In genomic region chr20:21555470-21556120, GRCh38 we compare ENCODE assay signal across 23 cellular contexts. TPM values are rescaled to one million over a fixed set of nuclear protein-coding genes. Genes with fewer than 3 reads are reported as not detected.
DNase-seq lines count a peak whose midpoint lies in the region; ATAC-seq and TF ChIP-seq lines count a peak whose summit lies in the region.
"Had no signal": no experiment of that assay in that cellular context is flagged by ENCODE, and none has a peak within 500 bp of the region (broad histone marks: within the 10 kb centered on the region; RNA-seq: fewer than 3 reads in every experiment).

No MANE protein-coding gene starts in this region.

- no peaks in the 10 kb centered on the region for H3K9me3 Mint-ChIP-seq in activated CD8-positive, alpha-beta memory T cell treated with anti-CD3 and anti-CD28 coated beads, Interleukin-2, amount 10 ng/mL, durations not matched to agents 7 days and 5 days (ENCODE audit: low read depth)
- no peaks in the 10 kb centered on the region; the same call in 2 of the 3 replicates for H3K9me3 Mint-ChIP-seq in GM23338
- H3K9me3 Mint-ChIP-seq in naive thymus-derived CD8-positive, alpha-beta T cell, result peaks cover 0 to 3% (median 0%) of the 10 kb centered on the region in 9 donors
- H3K9me3 Mint-ChIP-seq: CD8-positive, alpha-beta T cell; H9 had no signal

- no peaks in the 10 kb centered on the region for H3K9me3 ChIP-seq in MG63
- H3K9me3 ChIP-seq: Caco-2 had no signal

- H3K27me3 ChIP-seq in GM23338 (ENCODE audit: insufficient read depth) (no peaks in the 10 kb centered on the region), MG63 (no peaks in the 10 kb centered on the region)
- H3K27me3 ChIP-seq: BLaER1 had no signal

- no peaks in the 10 kb centered on the region for H4K20me1 ChIP-seq in GM23338 (replicated peaks; ENCODE audit: insufficient read depth)
- H4K20me1 ChIP-seq: BLaER1 had no signal

- H3F3A ChIP-seq in GM23338 (replicated peaks; ENCODE audit: low read depth), result no peaks in the 10 kb centered on the region

- H3K4me1 ChIP-seq in GM23338 (ENCODE audit: insufficient read depth), result peaks cover 17% of the 10 kb centered on the region
- H3K4me1 ChIP-seq: BLaER1, Caco-2 had no signal

- H3K4me3 Mint-ChIP-seq in activated CD8-positive, alpha-beta memory T cell treated with anti-CD3 and anti-CD28 coated beads, Interleukin-2, amount 10 ng/mL, durations not matched to agents 7 days and 5 days, result no peak overlapping the region
- H3K4me3 Mint-ChIP-seq in GM23338, result no peak overlapping the region
- no peak overlapping the region for H3K4me3 Mint-ChIP-seq in naive thymus-derived CD8-positive, alpha-beta T cell
- H3K4me3 Mint-ChIP-seq: CD8-positive, alpha-beta T cell; H9 had no signal

- ATAC-seq in activated CD8-positive, alpha-beta memory T cell treated with anti-CD3 and anti-CD28 coated beads, Interleukin-2, amount 10 ng/mL, durations not matched to agents 7 days and 5 days, result no peak
- ATAC-seq in GM23338 (no peak), GM19467 (IDR thresholded peaks at IDR 0.05; ENCODE audit: unreplicated experiment) (no peak)
- no peak for ATAC-seq in naive thymus-derived CD8-positive, alpha-beta T cell
- ATAC-seq: CD8-positive, alpha-beta T cell had no signal

- POLR2A ChIA-PET in naive thymus-derived CD8-positive, alpha-beta T cell (lab: Charles Lee), result no interaction called here

- H3K4me2 ChIP-seq in GM23338, result no peak overlapping the region
- H3K4me2 ChIP-seq: BLaER1 had no signal

- H3K9me2 ChIP-seq in GM23338 (ENCODE audit: insufficient read depth), result no peaks in the 10 kb centered on the region; the same call in 1 of the 2 replicates

- H3K79me2 ChIP-seq in GM23338 (replicated peaks; ENCODE audit: insufficient read depth), result no peaks in the 10 kb centered on the region

- peak overlapping the region; percentile 41 for H2AFZ ChIP-seq in GM23338
- H2AFZ ChIP-seq: GM23248 had no signal

- H3K27ac Mint-ChIP-seq in activated CD8-positive, alpha-beta memory T cell treated with anti-CD3 and anti-CD28 coated beads, Interleukin-2, amount 10 ng/mL, durations not matched to agents 7 days and 5 days, result no peak overlapping the region
- no peak overlapping the region for H3K27ac Mint-ChIP-seq in GM23338
- peak overlapping the region in 3 of 10 donors; percentile 10 to 45 (median 14) for H3K27ac Mint-ChIP-seq in naive thymus-derived CD8-positive, alpha-beta T cell
- H3K27ac Mint-ChIP-seq: CD8-positive, alpha-beta T cell; H9 had no signal

- no peaks in the 10 kb centered on the region for H3K36me3 ChIP-seq in GM23338 (ENCODE audit: insufficient read depth)
- H3K36me3 ChIP-seq in MG63, result no peaks in the 10 kb centered on the region
- H3K36me3 ChIP-seq: BLaER1 had no signal

- CTCF ChIA-PET in activated CD8-positive, alpha-beta memory T cell treated with anti-CD3 and anti-CD28 coated beads, Interleukin-2, amount 10 ng/mL, durations not matched to agents 7 days and 5 days (lab: Charles Lee), result interaction anchor here (0.5 to 3.2 kb wide), 2 partner anchors 16 to 125 kb away, joined by 3 to 16 read pairs; no protein-coding TSS in a partner anchor

- no peak for TF ChIP-seq CTCF in GM23338 (conservative IDR thresholded peaks at IDR 0.05; ENCODE audit: low read depth in 2 of 2)

- peaks cover 19% of the 10 kb centered on the region for H3K27me3 Mint-ChIP-seq in activated CD8-positive, alpha-beta memory T cell treated with anti-CD3 and anti-CD28 coated beads, Interleukin-2, amount 10 ng/mL, durations not matched to agents 7 days and 5 days
- H3K27me3 Mint-ChIP-seq in GM23338 (ENCODE audit: insufficient read depth, low read depth, poor library complexity), result no peaks in the 10 kb centered on the region
- H3K27me3 Mint-ChIP-seq in naive thymus-derived CD8-positive, alpha-beta T cell, result peaks cover 0 to 10% (median 5%) of the 10 kb centered on the region in 5 donors

- peak; percentile 18 for DNase-seq in activated CD8-positive, alpha-beta memory T cell treated with anti-CD3 and anti-CD28 coated beads, Interleukin-2, amount 10 ng/mL, durations not matched to agents 7 days and 5 days
- no peak for DNase-seq in activated CD8-positive, alpha-beta memory T cell treated with anti-CD3 and anti-CD28 coated beads, Interleukin-2, amount 50 U/mL, for 4 hours
- DNase-seq in GM23338 (ENCODE audit: low spot score) (no peak), ecto neural progenitor cell (ENCODE audit: low spot score) (peak; percentile 12), MG63 (no peak)
- DNase-seq in naive thymus-derived CD8-positive, alpha-beta T cell, result no peak
- DNase-seq: Caco-2; CD8-positive, alpha-beta T cell; GM23248; H9; KBM-7; MM.1S; NCI-H1048; NCI-H1417; NCI-H1694; NCI-H2029 treated with DMSO at 0.1 percent for 48 hours; NCI-H526 treated with DMSO at 0.1 percent for 48 hours; SHP77 treated with DMSO at 0.1 percent for 48 hours had no signal

- H3K27ac ChIP-seq in GM23338 (ENCODE audit: low read depth), result no peak overlapping the region
- H3K27ac ChIP-seq: BLaER1, GM23248, RWPE1 had no signal

- H3K4me1 Mint-ChIP-seq in activated CD8-positive, alpha-beta memory T cell treated with anti-CD3 and anti-CD28 coated beads, Interleukin-2, amount 10 ng/mL, durations not matched to agents 7 days and 5 days, result peaks cover 5% of the 10 kb centered on the region
- H3K4me1 Mint-ChIP-seq in GM23338, result peaks cover 13% of the 10 kb centered on the region
- peaks cover 8 to 24% (median 16%) of the 10 kb centered on the region in 4 donors for H3K4me1 Mint-ChIP-seq in naive thymus-derived CD8-positive, alpha-beta T cell

- no peak overlapping the region for H3K4me3 ChIP-seq in GM23338
- H3K4me3 ChIP-seq in MG63, result no peak overlapping the region
- H3K4me3 ChIP-seq: BLaER1, GM23248 had no signal

- H3K36me3 Mint-ChIP-seq in activated CD8-positive, alpha-beta memory T cell treated with anti-CD3 and anti-CD28 coated beads, Interleukin-2, amount 10 ng/mL, durations not matched to agents 7 days and 5 days, result no peaks in the 10 kb centered on the region
- H3K36me3 Mint-ChIP-seq in GM23338 (ENCODE audit: low read depth), result no peaks in the 10 kb centered on the region
- H3K36me3 Mint-ChIP-seq in naive thymus-derived CD8-positive, alpha-beta T cell, result no peaks in the 10 kb centered on the region
- H3K36me3 Mint-ChIP-seq: CD8-positive, alpha-beta T cell had no signal

TF ChIP-seq in GM23338, 12 proteins besides CTCF, POLR2A, EP300 and RAD21 (continues in another document):
- TF ChIP-seq ZNF114 (CRISPR knock-in tag; IDR thresholded peaks at IDR 0.05), result no peak
- TF ChIP-seq CREB1 (CRISPR knock-in tag; IDR thresholded peaks at IDR 0.05; ENCODE audit: low read depth), result no peak
- no peak for TF ChIP-seq JUNB (IDR thresholded peaks at IDR 0.05; ENCODE audit: unreplicated experiment)
- TF ChIP-seq NANOG (IDR thresholded peaks at IDR 0.05; ENCODE audit: borderline replicate concordance), result no peak
- TF ChIP-seq EZH2phosphoT487 (IDR thresholded peaks at IDR 0.05; ENCODE audit: unreplicated experiment), result no peak

RNA-seq across cellular contexts. Expression of gene NKX2-2, which starts 41.7 kb away (rescaled TPM):
- total RNA-seq in activated CD8-positive, alpha-beta memory T cell treated with anti-CD3 and anti-CD28 coated beads, Interleukin-2, amount 10 ng/mL, durations not matched to agents 7 days and 5 days, result not detected
- total RNA-seq in GM23338 (2014; rRNA removed; shearing (Covaris generic)), result not detected in 2 replicates
- polyA plus RNA-seq in GM23338 (2016; fragmentation: Nextera tagmentation; extraction: Ambion mirVana), result not detected in 2 replicates
- 3.1 and 8.1 TPM in 2 replicates for total RNA-seq in MG63 (2014; rRNA removed; shearing (Covaris generic); ENCODE audit: low replicate concordance)
- total RNA-seq in naive thymus-derived CD8-positive, alpha-beta T cell, result not detected
- polyA plus RNA-seq in naive thymus-derived CD8-positive, alpha-beta T cell, result not detected
- total RNA-seq: Caco-2; CD8-positive, alpha-beta T cell; GM23248; H9; NCI-H460 had no signal
- polyA plus RNA-seq: AG04450, GM23248 had no signal

Comparison
In these comparisons a context has a peak if more than half of its experiments do, and no peak if none do; other contexts are left out.
1. DNase-seq: peak in activated CD8-positive, alpha-beta memory T cell treated with anti-CD3 and anti-CD28 coated beads, Interleukin-2, amount 10 ng/mL, durations not matched to agents 7 days and 5 days (single experiment) and ecto neural progenitor cell (single experiment); none in activated CD8-positive, alpha-beta memory T cell treated with anti-CD3 and anti-CD28 coated beads, Interleukin-2, amount 50 U/mL, for 4 hours (single experiment), GM23338 (single experiment), MG63 (single experiment) and naive thymus-derived CD8-positive, alpha-beta T cell (0 of 10).